In genomic region chr4:14835288-14835687, GRCh38 we compare ENCODE assay signal across 29 cellular contexts.
"Had no signal": no experiment of that assay in that cellular context is flagged by ENCODE, and none has a peak within 500 bp of the region (broad histone marks: within the 10 kb centered on the region; RNA-seq: fewer than 3 reads in every experiment).

No MANE protein-coding gene starts in this region.

- DNase-seq: activated B cell treated with CpG ODN at 0.5 μM for 24 hours; activated CD4-positive, alpha-beta T cell treated with anti-CD3 and anti-CD28 coated beads for 1 hour; activated CD4-positive, alpha-beta T cell treated with anti-CD3 and anti-CD28 coated beads, Interleukin-2, amount 10 ng/mL, durations not matched to agents 24 days and 14 days; activated CD4-positive, alpha-beta T cell treated with anti-CD3 and anti-CD28 coated beads, Interleukin-2, amount 50 U/mL, for 48 hours; activated CD8-positive, alpha-beta memory T cell treated with anti-CD3 and anti-CD28 coated beads, Interleukin-2, amount 10 ng/mL, durations not matched to agents 7 days and 5 days; activated effector memory CD4-positive, alpha-beta T cell treated with Interleukin-2 at 50 U/mL for 16 hours; activated naive CD4-positive, alpha-beta T cell; activated T-cell treated with anti-CD3 and anti-CD28 coated beads, Interleukin-2, amount 50 U/mL, for 24 hours; body of pancreas; Kasumi-1; NCI-H1105; NCI-H1436; NCI-H1694 treated with DMSO at 0.1 percent for 48 hours; NCI-H2029 treated with DMSO at 0.1 percent for 48 hours; NCI-H446; NCI-H524; NCI-H748 treated with DMSO at 0.1 percent for 48 hours; NK-92 treated with Interleukin-12 subunit alpha and Interleukin-12 subunit beta, amount 100 ng/mL, for 24 hours; OCI-M1; RPMI8226; T-cell; T-helper 2 cell; T1000 had no signal

- H3K4me3 Mint-ChIP-seq: activated B cell treated with CpG ODN at 0.5 μM for 24 hours; activated CD4-positive, alpha-beta T cell treated with anti-CD3 and anti-CD28 coated beads, Interleukin-2, amount 10 ng/mL, durations not matched to agents 24 days and 14 days; activated CD8-positive, alpha-beta memory T cell treated with anti-CD3 and anti-CD28 coated beads, Interleukin-2, amount 10 ng/mL, durations not matched to agents 7 days and 5 days; activated naive CD4-positive, alpha-beta T cell treated with anti-CD3 and anti-CD28 coated beads, Interleukin-2, amount 50 U/mL, for 24 hours; activated T-cell treated with anti-CD3 and anti-CD28 coated beads, Interleukin-2, amount 50 U/mL, for 24 hours; activated T-helper 1 cell treated with anti-CD3 and anti-CD28 coated beads, Interleukin-12 subunit alpha, Interleukin-12 subunit beta, Interleukin-2, Interleukin-4 antibody, amounts not matched to agents 30 ng/mL and 10 ng/mL and 1 ng/mL, durations not matched to agents 14 hours and 24 hours and 36 hours; T-cell had no signal

- H3K27me3 Mint-ChIP-seq: activated B cell treated with CpG ODN at 0.5 μM for 24 hours; activated CD4-positive, alpha-beta T cell treated with anti-CD3 and anti-CD28 coated beads, Interleukin-2, amount 10 ng/mL, durations not matched to agents 24 days and 14 days; T-cell had no signal

- H3K27me3 ChIP-seq: ascending aorta, body of pancreas had no signal

- H3K27ac ChIP-seq: body of pancreas, SK-N-MC had no signal

- H3K36me3 ChIP-seq: ascending aorta had no signal

- H3K9me3 ChIP-seq: ascending aorta, body of pancreas had no signal

- ATAC-seq: activated CD8-positive, alpha-beta memory T cell treated with anti-CD3 and anti-CD28 coated beads, Interleukin-2, amount 10 ng/mL, durations not matched to agents 7 days and 5 days; Panc1; Right ventricle myocardium inferior; T-cell had no signal

- H3K4me1 Mint-ChIP-seq: activated B cell treated with CpG ODN at 0.5 μM for 24 hours; activated CD8-positive, alpha-beta memory T cell treated with anti-CD3 and anti-CD28 coated beads, Interleukin-2, amount 10 ng/mL, durations not matched to agents 7 days and 5 days; activated naive CD4-positive, alpha-beta T cell treated with anti-CD3 and anti-CD28 coated beads, Interleukin-2, amount 50 U/mL, for 24 hours; T-cell had no signal

- H3K4me3 ChIP-seq: ascending aorta, body of pancreas, SK-N-MC had no signal

- H3K27ac Mint-ChIP-seq: activated B cell treated with CpG ODN at 0.5 μM for 24 hours; activated CD4-positive, alpha-beta T cell treated with anti-CD3 and anti-CD28 coated beads, Interleukin-2, amount 10 ng/mL, durations not matched to agents 24 days and 14 days; activated CD8-positive, alpha-beta memory T cell treated with anti-CD3 and anti-CD28 coated beads, Interleukin-2, amount 10 ng/mL, durations not matched to agents 7 days and 5 days; activated naive CD4-positive, alpha-beta T cell treated with anti-CD3 and anti-CD28 coated beads, Interleukin-2, amount 50 U/mL, for 24 hours; activated T-cell treated with anti-CD3 and anti-CD28 coated beads, Interleukin-2, amount 50 U/mL, for 24 hours; activated T-helper 1 cell treated with anti-CD3 and anti-CD28 coated beads, Interleukin-12 subunit alpha, Interleukin-12 subunit beta, Interleukin-2, Interleukin-4 antibody, amounts not matched to agents 30 ng/mL and 10 ng/mL and 1 ng/mL, durations not matched to agents 14 hours and 24 hours and 36 hours; T-cell had no signal

- H3K9me3 Mint-ChIP-seq: activated naive CD4-positive, alpha-beta T cell treated with anti-CD3 and anti-CD28 coated beads, Interleukin-2, amount 50 U/mL, for 24 hours; activated T-cell treated with anti-CD3 and anti-CD28 coated beads, Interleukin-2, amount 50 U/mL, for 24 hours; T-cell had no signal

- H3K4me1 ChIP-seq: ascending aorta had no signal

- H3K36me3 Mint-ChIP-seq: activated CD8-positive, alpha-beta memory T cell treated with anti-CD3 and anti-CD28 coated beads, Interleukin-2, amount 10 ng/mL, durations not matched to agents 7 days and 5 days; activated naive CD4-positive, alpha-beta T cell treated with anti-CD3 and anti-CD28 coated beads, Interleukin-2, amount 50 U/mL, for 24 hours; T-cell had no signal
